In genomic region chr4:158168606-158169005, GRCh38 we compare ENCODE assay signal across 15 cellular contexts. TPM values are rescaled to one million over a fixed set of nuclear protein-coding genes. Genes with fewer than 3 reads are reported as not detected.
DNase-seq lines count a peak whose midpoint lies in the region; ATAC-seq, FAIRE-seq and TF ChIP-seq lines count a peak whose summit lies in the region.
"Had no signal": no experiment of that assay in that cellular context is flagged by ENCODE, and none has a peak within 500 bp of the region (broad histone marks: within the 10 kb centered on the region; RNA-seq: fewer than 3 reads in every experiment).

No MANE protein-coding gene starts in this region.

- H3K27ac Mint-ChIP-seq in astrocyte (ENCODE audit: unreplicated experiment) = no peak overlapping the region
- H3K27ac Mint-ChIP-seq in T-helper 2 cell treated with Interferon-gamma antibody and Interleukin-4, amounts not matched to agents 5 μg/mL and 100 μg/mL, for 36 hours = no peak overlapping the region
- H3K27ac Mint-ChIP-seq: CD4-positive, alpha-beta T cell; endodermal cell; stimulated activated naive B cell treated with anti-CD40 and anti-IgM and Interleukin-4, amounts not matched to agents 10 μg/mL and 1 μg/mL and 100 μg/mL, for 72 hours had no signal

- H3K4me3 ChIP-seq in astrocyte (ENCODE audit: insufficient read depth, low read depth, low read length) = no peak overlapping the region
- peak overlapping the region in 3 of 4 donors; percentile 45 to 68 (median 50) for H3K4me3 ChIP-seq in esophagus squamous epithelium
- H3K4me3 ChIP-seq in ovary = peak overlapping the region; percentile 61
- peak overlapping the region; percentile 11 to 59 (median 56) for H3K4me3 ChIP-seq in tibial nerve

- H3K9ac ChIP-seq in astrocyte (ENCODE audit: low read length) = no peak overlapping the region
- H3K9ac ChIP-seq: KMS-11 had no signal

- H3K9me3 ChIP-seq in astrocyte (ENCODE audit: insufficient read depth, low read depth, low read length) = no peaks in the 10 kb centered on the region
- no peaks in the 10 kb centered on the region for H3K9me3 ChIP-seq in esophagus squamous epithelium
- H3K9me3 ChIP-seq in ovary = no peaks in the 10 kb centered on the region
- no peaks in the 10 kb centered on the region for H3K9me3 ChIP-seq in tibial nerve

- no peak for TF ChIP-seq EP300 in ovary (IDR thresholded peaks at IDR 0.05)
- TF ChIP-seq EP300 in tibial nerve (IDR thresholded peaks at IDR 0.05) = no peak

- no peak for FAIRE-seq in astrocyte (lab: Jason Lieb, UNC)

- peak overlapping the region; percentile 72 for H3K4me3 Mint-ChIP-seq in astrocyte (ENCODE audit: unreplicated experiment)
- H3K4me3 Mint-ChIP-seq in T-helper 2 cell treated with Interferon-gamma antibody and Interleukin-4, amounts not matched to agents 5 μg/mL and 100 μg/mL, for 36 hours = no peak overlapping the region
- H3K4me3 Mint-ChIP-seq: CD4-positive, alpha-beta T cell; endodermal cell; stimulated activated naive B cell treated with anti-CD40 and anti-IgM and Interleukin-4, amounts not matched to agents 10 μg/mL and 1 μg/mL and 100 μg/mL, for 72 hours had no signal

- H3K9me3 Mint-ChIP-seq in astrocyte (ENCODE audit: unreplicated experiment) = no peaks in the 10 kb centered on the region
- H3K9me3 Mint-ChIP-seq in T-helper 2 cell treated with Interferon-gamma antibody and Interleukin-4, amounts not matched to agents 5 μg/mL and 100 μg/mL, for 36 hours = no peaks in the 10 kb centered on the region
- H3K9me3 Mint-ChIP-seq: CD4-positive, alpha-beta T cell; endodermal cell; stimulated activated naive B cell treated with anti-CD40 and anti-IgM and Interleukin-4, amounts not matched to agents 10 μg/mL and 1 μg/mL and 100 μg/mL, for 72 hours had no signal

- peak overlapping the region; percentile 73 for H3K4me2 ChIP-seq in astrocyte (ENCODE audit: low read length)
- H3K4me2 ChIP-seq: KMS-11 had no signal

- no peak for TF ChIP-seq POLR2A in esophagus squamous epithelium (IDR thresholded peaks at IDR 0.05)
- no peak for TF ChIP-seq POLR2A in ovary (IDR thresholded peaks at IDR 0.05)
- TF ChIP-seq POLR2A in tibial nerve (IDR thresholded peaks at IDR 0.05) = no peak
- TF ChIP-seq POLR2A in erythroblast (IDR thresholded peaks at IDR 0.05; ENCODE audit: low read length) = no peak

- peaks cover 17% of the 10 kb centered on the region for H3K4me1 Mint-ChIP-seq in astrocyte (ENCODE audit: low read depth, unreplicated experiment)
- H3K4me1 Mint-ChIP-seq in T-helper 2 cell treated with Interferon-gamma antibody and Interleukin-4, amounts not matched to agents 5 μg/mL and 100 μg/mL, for 36 hours (ENCODE audit: low read depth) = no peaks in the 10 kb centered on the region

- H3K36me3 ChIP-seq in astrocyte (ENCODE audit: insufficient read depth, low read length) = no peaks in the 10 kb centered on the region
- no peaks in the 10 kb centered on the region for H3K36me3 ChIP-seq in esophagus squamous epithelium
- no peaks in the 10 kb centered on the region for H3K36me3 ChIP-seq in ovary
- no peaks in the 10 kb centered on the region for H3K36me3 ChIP-seq in tibial nerve

- intact Hi-C loops in esophagus squamous epithelium (cut with DNase I) = no loop called here
- intact Hi-C loops in ovary (cut with DNase I) = loop anchor here in 2 of 4 donors (5.0 to 10.0 kb wide), 2 partner anchors 74 to 76 kb away; no protein-coding TSS in a partner anchor

- DNase-seq in astrocyte (ENCODE audit: low read depth) = no peak
- no peak for DNase-seq in esophagus squamous epithelium (lab: John Stamatoyannopoulos, UW)
- no peak for DNase-seq in ovary
- DNase-seq in tibial nerve (ENCODE audit: low spot score in 2 of 2) = no peak
- no peak for DNase-seq in erythroblast (lab: John Stamatoyannopoulos, UW)
- no peak for DNase-seq in stimulated activated naive CD4-positive, alpha-beta T cell treated with Interleukin-2 at 50 U/mL for 16 hours (lab: John Stamatoyannopoulos, UW)
- DNase-seq in T-helper 2 cell treated with Interferon-gamma antibody and Interleukin-4, amounts not matched to agents 5 μg/mL and 100 μg/mL, for 36 hours (ENCODE audit: low spot score) = no peak
- DNase-seq: amygdala; CD4-positive, alpha-beta T cell; endodermal cell; hypothalamus; NCI-H187; stimulated activated naive B cell treated with anti-CD40 and anti-IgM and Interleukin-4, amounts not matched to agents 10 μg/mL and 1 μg/mL and 100 μg/mL, for 72 hours had no signal

- H3K4me1 ChIP-seq in astrocyte (ENCODE audit: insufficient read depth, low read length) = peaks cover 15% of the 10 kb centered on the region
- H3K4me1 ChIP-seq in esophagus squamous epithelium = peaks cover 0 to 40% (median 7%) of the 10 kb centered on the region in 3 donors
- peaks cover 2% of the 10 kb centered on the region for H3K4me1 ChIP-seq in ovary (ENCODE audit: insufficient read depth)
- peaks cover 0 to 49% (median 17%) of the 10 kb centered on the region in 4 donors for H3K4me1 ChIP-seq in tibial nerve

- H3K36me3 Mint-ChIP-seq in astrocyte (ENCODE audit: low read depth, unreplicated experiment) = peaks cover 4% of the 10 kb centered on the region
- H3K36me3 Mint-ChIP-seq in T-helper 2 cell treated with Interferon-gamma antibody and Interleukin-4, amounts not matched to agents 5 μg/mL and 100 μg/mL, for 36 hours (ENCODE audit: low read depth) = no peaks in the 10 kb centered on the region
- H3K36me3 Mint-ChIP-seq: stimulated activated naive B cell treated with anti-CD40 and anti-IgM and Interleukin-4, amounts not matched to agents 10 μg/mL and 1 μg/mL and 100 μg/mL, for 72 hours had no signal

- no peak for ATAC-seq in GM19463 (IDR thresholded peaks at IDR 0.05; ENCODE audit: unreplicated experiment)
- ATAC-seq: stimulated activated naive B cell treated with anti-CD40 and anti-IgM and Interleukin-4, amounts not matched to agents 10 μg/mL and 1 μg/mL and 100 μg/mL, for 72 hours had no signal

- H3K27ac ChIP-seq in astrocyte (ENCODE audit: low read depth, low read length) (no peak overlapping the region), esophagus squamous epithelium (peak overlapping the region in 3 of 4 donors; percentile 78 to 88 (median 79)), ovary (peak overlapping the region; percentile 81 to 84), tibial nerve (peak overlapping the region; percentile 72 to 93 (median 85))
- H3K27ac ChIP-seq: KMS-11 had no signal

- H4K20me1 ChIP-seq in astrocyte (ENCODE audit: insufficient read depth, low read length) = no peaks in the 10 kb centered on the region

- H2AFZ ChIP-seq in astrocyte (ENCODE audit: low read depth, low read length) = no peak overlapping the region

- no peak for TF ChIP-seq CTCF in astrocyte (IDR thresholded peaks at IDR 0.05; ENCODE audit: insufficient read depth, low read depth, low read length)
- no peak for TF ChIP-seq CTCF in esophagus squamous epithelium (IDR thresholded peaks at IDR 0.05)
- TF ChIP-seq CTCF in ovary (IDR thresholded peaks at IDR 0.05) = no peak
- TF ChIP-seq CTCF in tibial nerve (IDR thresholded peaks at IDR 0.05) = no peak

- H3K27me3 ChIP-seq in astrocyte (ENCODE audit: insufficient read depth, low read length) (no peaks in the 10 kb centered on the region), esophagus squamous epithelium (peaks cover 0 to 4% (median 0%) of the 10 kb centered on the region in 4 donors), ovary (no peaks in the 10 kb centered on the region), tibial nerve (no peaks in the 10 kb centered on the region)

- WGBS in esophagus squamous epithelium, 2 donors = 68 to 73% methylated on average over 5 of the region's 5 CpGs
- WGBS in ovary, 3 donors = 7 to 28% (median 9%) methylated on average over 5 of the region's 5 CpGs
- 54 to 63% methylated on average over 5 of the region's 5 CpGs for WGBS in tibial nerve, 2 donors

- peaks cover 7% of the 10 kb centered on the region for H3K79me2 ChIP-seq in astrocyte (ENCODE audit: insufficient read depth, low read length)

- no peaks in the 10 kb centered on the region for H3K27me3 Mint-ChIP-seq in astrocyte (ENCODE audit: low read depth, unreplicated experiment)
- H3K27me3 Mint-ChIP-seq in T-helper 2 cell treated with Interferon-gamma antibody and Interleukin-4, amounts not matched to agents 5 μg/mL and 100 μg/mL, for 36 hours (ENCODE audit: low read depth) = peaks cover 36% of the 10 kb centered on the region

RNA-seq across cellular contexts. Expression of gene GASK1B, which starts 4.2 kb away (rescaled TPM):
- total RNA-seq in astrocyte (25.8 and 34.2 TPM in 2 replicates), esophagus squamous epithelium (10 to 100 TPM in 2 of 4 donors, 1 to 10 TPM in 2; 1.0 to 23.7 (median 10.6) TPM), ovary (100 to 1,000 TPM in 5 of 7 donors, 10 to 100 TPM in 2; 60.8 to 145 (median 115) TPM), tibial nerve (10 to 100 TPM; 44.1 to 72.0 (median 61.0) TPM)
- 100 to 1,000 TPM in 1 of 2 donors, 10 to 100 TPM in 1; 94.7 to 170 TPM for polyA plus RNA-seq in ovary

RNA-seq across cellular contexts. Expression of gene TMEM144, which starts 41.7 kb away (rescaled TPM):
- total RNA-seq in astrocyte (5.6 and 7.6 TPM in 2 replicates), esophagus squamous epithelium (10 to 100 TPM in 2 of 4 donors, 1 to 10 TPM in 2; 3.4 to 12.8 (median 9.5) TPM), ovary (10 to 100 TPM in 3 of 7 donors, 1 to 10 TPM in 4; 5.6 to 14.9 (median 9.0) TPM), tibial nerve (10 to 100 TPM in 1 of 4 donors, 1 to 10 TPM in 3; 4.9 to 23.8 (median 9.0) TPM)
- polyA plus RNA-seq in ovary = 1 to 10 TPM; 5.4 to 8.4 TPM
